Comparison of ENCODE assay signal across 20 cellular contexts in genomic region chr1:24696756-24697330, GRCh38. TPM values are rescaled to one million over a fixed set of nuclear protein-coding genes. Genes with fewer than 3 reads are reported as not detected.
A peak's percentile ranks its signal among the peaks of the same experiment; 100 is the strongest.
DNase-seq lines count a peak whose midpoint lies in the region; ATAC-seq, FAIRE-seq and TF ChIP-seq lines count a peak whose summit lies in the region.
"Had no signal": no experiment of that assay in that cellular context is flagged by ENCODE, and none has a peak within 500 bp of the region (broad histone marks: within the 10 kb centered on the region; RNA-seq: fewer than 3 reads in every experiment).

No MANE protein-coding gene starts in this region.

- peaks cover 0 to 4% (median 0%) of the 10 kb centered on the region in 3 donors for H3K36me3 Mint-ChIP-seq in immature natural killer cell
- H3K36me3 Mint-ChIP-seq: CD4-positive, CD25-positive, alpha-beta regulatory T cell had no signal

- H3K27me3 Mint-ChIP-seq in immature natural killer cell (ENCODE audit: low read depth in 3 of 3): peaks cover 2 to 9% (median 4%) of the 10 kb centered on the region in 3 donors

- no peaks in the 10 kb centered on the region for H3K9me2 ChIP-seq in Loucy (replicated peaks; ENCODE audit: low read depth, low read length)

- in situ Hi-C loops in HepG2 (cut with HindIII; ENCODE audit: extremely low pct_ligation_motif_present, low pct_unique_long_range_greater_than_20kb): no loop called here

- no TSS peak for BruUV-seq in HepG2 (replicated peaks; lab: Mats Ljungman, UMichigan)

- no peak overlapping the region for H3K9ac ChIP-seq in HepG2 (ENCODE audit: insufficient read depth, low read depth, low read length)
- no peak overlapping the region for H3K9ac ChIP-seq in Loucy (ENCODE audit: low read depth, low read length, poor library complexity, severe bottlenecking)

- H3K9me3 ChIP-seq in HepG2 (ENCODE audit: low read length) (no peaks in the 10 kb centered on the region), right lobe of liver (no peaks in the 10 kb centered on the region), Loucy (ENCODE audit: insufficient read depth, low read depth, low read length) (no peaks in the 10 kb centered on the region)

- ATAC-seq in HepG2: no peak
- ATAC-seq in right lobe of liver: no peak
- ATAC-seq: PC-3 had no signal

- no peaks in the 10 kb centered on the region for H3K79me2 ChIP-seq in HepG2 (ENCODE audit: insufficient read depth, low read length)
- no peaks in the 10 kb centered on the region for H3K79me2 ChIP-seq in Loucy (ENCODE audit: insufficient read depth, low read length)

- H3K9me3 Mint-ChIP-seq in immature natural killer cell: no peaks in the 10 kb centered on the region
- H3K9me3 Mint-ChIP-seq: CD4-positive, CD25-positive, alpha-beta regulatory T cell had no signal

- no peak for TF ChIP-seq EP300 in HepG2 (IDR thresholded peaks at IDR 0.05; ENCODE audit: low read depth in 2 of 2, low read length in 2 of 2)
- TF ChIP-seq EP300 in HepG2 (CRISPR knock-in tag; IDR thresholded peaks at IDR 0.05; ENCODE audit: borderline replicate concordance): no peak

- no peak for TF ChIP-seq CTCF in HepG2 (CRISPR knock-in tag; IDR thresholded peaks at IDR 0.05)
- TF ChIP-seq CTCF in right lobe of liver (IDR thresholded peaks at IDR 0.05): no peak
- TF ChIP-seq CTCF in Loucy (conservative IDR thresholded peaks at IDR 0.05; ENCODE audit: low read length): no peak
- no peak for TF ChIP-seq CTCF in lower leg skin (IDR thresholded peaks at IDR 0.05)

- TF ChIP-seq POLR2A in HepG2 (IDR thresholded peaks at IDR 0.05; ENCODE audit: insufficient read depth in 1 of 2, low read depth in 2 of 2, low read length in 2 of 2) (no peak), right lobe of liver (IDR thresholded peaks at IDR 0.05) (no peak), lower leg skin (IDR thresholded peaks at IDR 0.05) (no peak)

- POLR2A ChIA-PET in HepG2 (lab: Yijun Ruan, JAX): interaction anchor here (1.9 to 3.2 kb wide), 2 partner anchors 28 to 49 kb away, joined by 5 to 10 read pairs; partner anchors contain the start of gene CLIC4

- H4K20me1 ChIP-seq in HepG2 (ENCODE audit: insufficient read depth, low read length) (no peaks in the 10 kb centered on the region), Loucy (ENCODE audit: insufficient read depth, low read length, poor library complexity, severe bottlenecking) (no peaks in the 10 kb centered on the region)

- H3K27ac ChIP-seq in HepG2 (ENCODE audit: extremely low read length, insufficient read depth, low read length): no peak overlapping the region
- no peak overlapping the region for H3K27ac ChIP-seq in right lobe of liver

- H3K27ac Mint-ChIP-seq in immature natural killer cell: peak overlapping the region in 2 of 6 donors; percentile 78 to 79
- H3K27ac Mint-ChIP-seq: HFFc6 had no signal

- H3K36me3 ChIP-seq in HepG2 (replicated peaks in 1 of 2; ENCODE audit: control insufficient read depth in 1 of 2, insufficient read depth in 2 of 2, low read length in 2 of 2) (no peaks in the 10 kb centered on the region), right lobe of liver (no peaks in the 10 kb centered on the region), Loucy (ENCODE audit: insufficient read depth, low read length) (no peaks in the 10 kb centered on the region)

- no peaks in the 10 kb centered on the region for H3F3A ChIP-seq in Loucy (ENCODE audit: low read depth)

- H3K4me3 ChIP-seq in HepG2 (replicated peaks in 1 of 3; ENCODE audit: insufficient read depth in 1 of 3, low read depth in 2 of 3, low read length in 3 of 3) (no peak overlapping the region), right lobe of liver (no peak overlapping the region), Loucy (ENCODE audit: low read length, poor library complexity, severe bottlenecking) (no peak overlapping the region), lower leg skin (ENCODE audit: low read depth, poor library complexity, severe bottlenecking) (no peak overlapping the region)

- no peak for DNase-seq in HepG2 (ENCODE audit: low spot score)
- DNase-seq in right lobe of liver: no peak
- peak in 1 of 3 donors; percentile 10 for DNase-seq in immature natural killer cell
- DNase-seq in frontal cortex (ENCODE audit: low spot score in 2 of 2): no peak
- no peak for DNase-seq in GF-D8 (lab: John Stamatoyannopoulos, UW)
- no peak for DNase-seq in lower leg skin (ENCODE audit: low spot score in 2 of 2)
- DNase-seq: 8988T; CD4-positive, CD25-positive, alpha-beta regulatory T cell; H9; HFFc6; Karpas-422; NCI-H1417; NCI-H1694 treated with DMSO at 0.1 percent for 48 hours; NCI-H2081 treated with DMSO at 0.1 percent for 48 hours; NCI-H446; NCI-H526; PC-3; RPMI8226; SHP77 had no signal

- H2AFZ ChIP-seq in HepG2 (ENCODE audit: low read length): no peak overlapping the region
- 0 out of 2 replicates have a peak overlapping the region, but pooled peaks have one; percentile 20 for H2AFZ ChIP-seq in Loucy (ENCODE audit: low read length)

- CTCF ChIA-PET in HepG2 (lab: Yijun Ruan, JAX; ENCODE audit: low intra/inter-chr PET ratio, low total read pairs): no interaction called here

- intact Hi-C loops in HepG2 (cut with micrococcal nuclease; ENCODE audit: unreplicated experiment) (no loop called here), right lobe of liver (cut with DNase I) (no loop called here), lower leg skin (cut with DNase I; ENCODE audit: low total_unique reads) (no loop called here)

- TF ChIP-seq RAD21 in HepG2 (CRISPR knock-in tag; IDR thresholded peaks at IDR 0.05): no peak

- WGBS in HepG2 (ENCODE audit: low lambda C conversion rate): 57% methylated on average over 15 of the region's 15 CpGs
- WGBS in right lobe of liver (ENCODE audit: insufficient coverage, low coverage, low lambda C conversion rate, missing lambda C conversion rate): 91% methylated on average over 15 of the region's 15 CpGs
- WGBS in lower leg skin, 2 donors: 91 to 95% methylated on average over 15 of the region's 15 CpGs

- FAIRE-seq in HepG2 (lab: Jason Lieb, UNC) (no peak), frontal cortex (lab: Jason Lieb, UNC) (no peak)

- H3K4me1 ChIP-seq in HepG2 (ENCODE audit: insufficient read depth, low read length) (peaks cover 54% of the 10 kb centered on the region), right lobe of liver (no peaks in the 10 kb centered on the region), Loucy (ENCODE audit: insufficient read depth, low read length, poor library complexity, severe bottlenecking) (no peaks in the 10 kb centered on the region)

- H3K4me2 ChIP-seq in HepG2 (ENCODE audit: low read depth, low read length) (no peak overlapping the region), Loucy (ENCODE audit: low read depth, low read length, poor library complexity, severe bottlenecking) (peak overlapping the region; percentile 30)

- peaks cover 38 to 47% of the 10 kb centered on the region in 2 donors for H3K4me1 Mint-ChIP-seq in immature natural killer cell

- H3K27me3 ChIP-seq in HepG2 (ENCODE audit: control insufficient read depth in 1 of 2, insufficient read depth in 2 of 2, low read length in 2 of 2): peaks cover 2 to 4% of the 10 kb centered on the region in 2 experiments; a peak in 2 of 5 replicates
- H3K27me3 ChIP-seq in right lobe of liver: no peaks in the 10 kb centered on the region
- H3K27me3 ChIP-seq in Loucy (ENCODE audit: insufficient read depth, low read length, poor library complexity, severe bottlenecking): no peaks in the 10 kb centered on the region

- peak overlapping the region in 4 of 5 donors; percentile 7 to 60 (median 44) for H3K4me3 Mint-ChIP-seq in immature natural killer cell
- H3K4me3 Mint-ChIP-seq: CD4-positive, CD25-positive, alpha-beta regulatory T cell; H9; HFFc6 had no signal

RNA-seq across cellular contexts. Expression of gene CLIC4, which starts 48.4 kb away (rescaled TPM):
- total RNA-seq in HepG2 (2016; rRNA removed; fragmentation: Illumina TruSeq; extraction: Trizol): 77.4 and 120 TPM in 2 replicates
- total RNA-seq in HepG2 (2016; cell fraction: cytosol; rRNA removed; fragmentation: Illumina TruSeq; extraction: Trizol; ENCODE audit: low read depth): 5.2 and 5.7 TPM in 2 replicates
- 79.6 and 107 TPM in 2 replicates for total RNA-seq in HepG2 (2016; cell fraction: insoluble cytoplasmic fraction; rRNA removed; fragmentation: Illumina TruSeq; extraction: Trizol)
- total RNA-seq in HepG2 (2016; cell fraction: membrane; rRNA removed; fragmentation: Illumina TruSeq; extraction: Trizol): 27.3 and 32.5 TPM in 2 replicates
- 53.7 and 61.5 TPM in 2 replicates for total RNA-seq in HepG2 (2016; cell fraction: nucleus; rRNA removed; fragmentation: Illumina TruSeq; extraction: Trizol)
- polyA plus RNA-seq in HepG2 (2011; rRNA removed): 19.9 and 23.3 TPM in 2 replicates
- 15.6 and 24.0 TPM in 2 replicates for polyA plus RNA-seq in HepG2 (2011; cell fraction: cytosol; rRNA removed)
- polyA plus RNA-seq in HepG2 (2011; cell fraction: nucleus; rRNA removed): 8.0 and 12.1 TPM in 2 replicates
- 51.1 and 58.9 TPM in 2 replicates for polyA plus RNA-seq in HepG2 (2012)
- 5.0 and 5.8 TPM in 2 replicates for polyA plus RNA-seq in HepG2 (2016; cell fraction: cytosol; fragmentation: Illumina TruSeq; extraction: Trizol; ENCODE audit: low read depth)
- 122 and 132 TPM in 2 replicates for polyA plus RNA-seq in HepG2 (2016; cell fraction: insoluble cytoplasmic fraction; fragmentation: Illumina TruSeq; extraction: Trizol; ENCODE audit: low read depth)
- 19.2 and 20.4 TPM in 2 replicates for polyA plus RNA-seq in HepG2 (2016; cell fraction: membrane; fragmentation: Illumina TruSeq; extraction: Trizol; ENCODE audit: low read depth)
- polyA plus RNA-seq in HepG2 (2016; cell fraction: nucleus; fragmentation: Illumina TruSeq; extraction: Trizol; ENCODE audit: insufficient read depth, low read depth): 62.7 and 67.7 TPM in 2 replicates
- polyA minus RNA-seq in HepG2 (2011; rRNA and poly(A)+ RNA removed; ENCODE audit: low replicate concordance): 11.1 and 23.5 TPM in 2 replicates
- 41.9 and 45.3 TPM in 2 replicates for polyA minus RNA-seq in HepG2 (2011; cell fraction: cytosol; rRNA and poly(A)+ RNA removed)
- 31.5 and 33.2 TPM in 2 replicates for polyA minus RNA-seq in HepG2 (2011; cell fraction: nucleus; rRNA and poly(A)+ RNA removed)
- total RNA-seq in right lobe of liver: 10 to 100 TPM; 35.0 to 63.6 (median 44.3) TPM
- polyA plus RNA-seq in immature natural killer cell: 1 to 10 TPM in 2 of 3 donors, under 1 TPM in 1; 0.81 to 1.6 (median 1.3) TPM
- 106 TPM for total RNA-seq in frontal cortex
- 10 to 100 TPM; 32.0 to 97.3 (median 60.7) TPM for total RNA-seq in lower leg skin

RNA-seq across cellular contexts. Expression of gene SRRM1, which starts 53.7 kb away (rescaled TPM):
- 31.6 and 33.7 TPM in 2 replicates for total RNA-seq in HepG2 (2016; rRNA removed; fragmentation: Illumina TruSeq; extraction: Trizol)
- total RNA-seq in HepG2 (2016; cell fraction: cytosol; rRNA removed; fragmentation: Illumina TruSeq; extraction: Trizol; ENCODE audit: low read depth): 13.1 and 14.5 TPM in 2 replicates
- total RNA-seq in HepG2 (2016; cell fraction: insoluble cytoplasmic fraction; rRNA removed; fragmentation: Illumina TruSeq; extraction: Trizol): 27.6 and 35.1 TPM in 2 replicates
- 19.4 and 21.8 TPM in 2 replicates for total RNA-seq in HepG2 (2016; cell fraction: membrane; rRNA removed; fragmentation: Illumina TruSeq; extraction: Trizol)
- total RNA-seq in HepG2 (2016; cell fraction: nucleus; rRNA removed; fragmentation: Illumina TruSeq; extraction: Trizol): 80.4 and 81.8 TPM in 2 replicates
- polyA plus RNA-seq in HepG2 (2011; rRNA removed): 44.5 and 46.8 TPM in 2 replicates
- polyA plus RNA-seq in HepG2 (2011; cell fraction: cytosol; rRNA removed): 12.5 and 17.1 TPM in 2 replicates
- polyA plus RNA-seq in HepG2 (2011; cell fraction: nucleus; rRNA removed): 113 and 116 TPM in 2 replicates
- polyA plus RNA-seq in HepG2 (2012): 96.3 and 117 TPM in 2 replicates
- polyA plus RNA-seq in HepG2 (2016; cell fraction: cytosol; fragmentation: Illumina TruSeq; extraction: Trizol; ENCODE audit: low read depth): 5.2 and 5.8 TPM in 2 replicates
- 52.3 and 57.6 TPM in 2 replicates for polyA plus RNA-seq in HepG2 (2016; cell fraction: insoluble cytoplasmic fraction; fragmentation: Illumina TruSeq; extraction: Trizol; ENCODE audit: low read depth)
- 13.5 and 15.6 TPM in 2 replicates for polyA plus RNA-seq in HepG2 (2016; cell fraction: membrane; fragmentation: Illumina TruSeq; extraction: Trizol; ENCODE audit: low read depth)
- polyA plus RNA-seq in HepG2 (2016; cell fraction: nucleus; fragmentation: Illumina TruSeq; extraction: Trizol; ENCODE audit: insufficient read depth, low read depth): 147 and 162 TPM in 2 replicates
- 27.3 and 67.7 TPM in 2 replicates for polyA minus RNA-seq in HepG2 (2011; rRNA and poly(A)+ RNA removed; ENCODE audit: low replicate concordance)
- 15.2 and 21.5 TPM in 2 replicates for polyA minus RNA-seq in HepG2 (2011; cell fraction: cytosol; rRNA and poly(A)+ RNA removed)
- polyA minus RNA-seq in HepG2 (2011; cell fraction: nucleus; rRNA and poly(A)+ RNA removed): 224 and 225 TPM in 2 replicates
- 10 to 100 TPM; 41.1 to 52.0 (median 44.9) TPM for total RNA-seq in right lobe of liver
- 100 to 1,000 TPM in 2 of 3 donors, 10 to 100 TPM in 1; 41.4 to 266 (median 103) TPM for polyA plus RNA-seq in immature natural killer cell
- 34.6 TPM for total RNA-seq in frontal cortex
- total RNA-seq in lower leg skin: 100 to 1,000 TPM in 1 of 4 donors, 10 to 100 TPM in 3; 53.3 to 118 (median 83.3) TPM
